In the genomic region with DNA sequence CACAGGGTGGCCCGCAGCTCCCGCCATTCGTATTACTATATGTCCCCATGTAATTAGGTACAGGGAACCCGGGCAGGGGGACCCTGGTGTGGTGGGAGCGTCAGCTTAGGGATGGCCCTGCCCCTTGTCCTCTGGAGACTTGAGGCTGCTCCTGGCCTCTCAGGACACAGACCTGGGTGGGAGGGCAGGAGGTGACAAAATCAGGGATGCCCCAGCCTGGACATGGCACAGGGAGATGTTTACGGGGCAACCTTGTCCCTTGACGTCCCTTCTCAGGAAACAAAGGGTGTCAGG, we compare ENCODE assay signal across 22 cellular contexts.
"Had no signal": no experiment of that assay in that cellular context is flagged by ENCODE, and none has a peak within 500 bp of the region (broad histone marks: within the 10 kb centered on the region; RNA-seq: fewer than 3 reads in every experiment).

No MANE protein-coding gene starts in this region.

- DNase-seq: activated CD4-positive, alpha-beta memory T cell treated with anti-CD3 and anti-CD28 coated beads for 36 hours; activated CD4-positive, alpha-beta T cell treated with anti-CD3 and anti-CD28 coated beads for 48 hours; activated CD4-positive, CD25-positive, alpha-beta regulatory T cell; activated gamma-delta T cell; activated naive CD4-positive, alpha-beta T cell treated with anti-CD3 and anti-CD28 coated beads, Interleukin-2, amount 50 U/mL, for 16 hours; activated naive CD8-positive, alpha-beta T cell treated with anti-CD3 and anti-CD28 coated beads, Interleukin-2, amount 50 U/mL, for 24 hours; activated T-cell treated with anti-CD3 and anti-CD28 coated beads, Interleukin-2, amount 50 U/mL, for 48 hours; effector CD4-positive, alpha-beta T cell; foreskin melanocyte; left cardiac atrium; mesenchymal stem cell; pancreas; right lobe of liver; stimulated activated CD4-positive, alpha-beta T cell treated with anti-CD3 and anti-CD28 coated beads, Interleukin-15, amount 100 ng/mL, for 24 hours; stomach; SW 1271; T-helper 17 cell; testis; upper lobe of left lung had no signal

- H3K27ac ChIP-seq: pancreas, right lobe of liver, testis, upper lobe of left lung had no signal

- H3K4me2 ChIP-seq: smooth muscle cell had no signal

- H3K4me1 ChIP-seq: right lobe of liver, testis had no signal

- H3K9me3 ChIP-seq: pancreas, right lobe of liver, stomach, testis, upper lobe of left lung had no signal

- H3K4me3 Mint-ChIP-seq: activated CD4-positive, alpha-beta memory T cell treated with anti-CD3 and anti-CD28 coated beads for 36 hours; activated naive CD8-positive, alpha-beta T cell treated with anti-CD3 and anti-CD28 coated beads, Interleukin-2, amount 50 U/mL, for 24 hours; nephron; stimulated activated memory B cell treated with anti-CD40 and anti-IgM and Interleukin-4, amounts not matched to agents 10 μg/mL and 1 μg/mL and 100 μg/mL, for 72 hours; T-helper 17 cell had no signal

- ATAC-seq: activated naive CD8-positive, alpha-beta T cell treated with anti-CD3 and anti-CD28 coated beads, Interleukin-2, amount 50 U/mL, for 24 hours; left cardiac atrium; pancreas; right lobe of liver; stimulated activated memory B cell treated with anti-CD40 and anti-IgM and Interleukin-4, amounts not matched to agents 10 μg/mL and 1 μg/mL and 100 μg/mL, for 72 hours; T-helper 17 cell had no signal

- H3K4me3 ChIP-seq: pancreas, right lobe of liver, smooth muscle cell, stomach, testis, upper lobe of left lung had no signal

- H3K27ac Mint-ChIP-seq: activated CD4-positive, alpha-beta memory T cell treated with anti-CD3 and anti-CD28 coated beads for 36 hours; activated naive CD8-positive, alpha-beta T cell treated with anti-CD3 and anti-CD28 coated beads, Interleukin-2, amount 50 U/mL, for 24 hours; stimulated activated memory B cell treated with anti-CD40 and anti-IgM and Interleukin-4, amounts not matched to agents 10 μg/mL and 1 μg/mL and 100 μg/mL, for 72 hours; T-helper 17 cell had no signal

- H3K9me3 Mint-ChIP-seq: activated CD4-positive, alpha-beta memory T cell treated with anti-CD3 and anti-CD28 coated beads for 36 hours; activated naive CD8-positive, alpha-beta T cell treated with anti-CD3 and anti-CD28 coated beads, Interleukin-2, amount 50 U/mL, for 24 hours; nephron; stimulated activated memory B cell treated with anti-CD40 and anti-IgM and Interleukin-4, amounts not matched to agents 10 μg/mL and 1 μg/mL and 100 μg/mL, for 72 hours had no signal

- H3K27me3 ChIP-seq: pancreas, right lobe of liver, testis, upper lobe of left lung had no signal

- H3K36me3 ChIP-seq: pancreas, right lobe of liver, stomach, upper lobe of left lung had no signal

- H3K36me3 Mint-ChIP-seq: activated CD4-positive, alpha-beta memory T cell treated with anti-CD3 and anti-CD28 coated beads for 36 hours; stimulated activated memory B cell treated with anti-CD40 and anti-IgM and Interleukin-4, amounts not matched to agents 10 μg/mL and 1 μg/mL and 100 μg/mL, for 72 hours had no signal
